ENCODE assay signal across 27 cellular contexts in genomic region chr4:111869339-111869738, GRCh38.
"Had no signal": no experiment of that assay in that cellular context is flagged by ENCODE, and none has a peak within 500 bp of the region (broad histone marks: within the 10 kb centered on the region; RNA-seq: fewer than 3 reads in every experiment).

No MANE protein-coding gene starts in this region.

- H3K9me3 ChIP-seq: colonic mucosa, esophagus muscularis mucosa, esophagus squamous epithelium, gastrocnemius medialis had no signal

- H3K4me1 ChIP-seq: colonic mucosa, esophagus muscularis mucosa, esophagus squamous epithelium, foreskin keratinocyte, gastrocnemius medialis, gastroesophageal sphincter, heart left ventricle, heart right ventricle had no signal

- H3K36me3 ChIP-seq: colonic mucosa, esophagus muscularis mucosa, esophagus squamous epithelium, gastrocnemius medialis, gastroesophageal sphincter, heart left ventricle, heart right ventricle had no signal

- H3K27ac ChIP-seq: colonic mucosa, coronary artery, dorsolateral prefrontal cortex, epithelial cell of prostate, esophagus muscularis mucosa, esophagus squamous epithelium, foreskin keratinocyte, gastrocnemius medialis, gastroesophageal sphincter, heart left ventricle, heart right ventricle had no signal

- H3K4me3 ChIP-seq: colonic mucosa, coronary artery, dorsolateral prefrontal cortex, esophagus muscularis mucosa, esophagus squamous epithelium, gastrocnemius medialis, gastroesophageal sphincter, heart left ventricle, heart right ventricle had no signal

- ATAC-seq: effector memory CD8-positive, alpha-beta T cell; esophagus mucosa; foreskin keratinocyte; gastrocnemius medialis; gastroesophageal sphincter; heart left ventricle; heart right ventricle had no signal

- DNase-seq: colonic mucosa; cortex of kidney; dermis blood vessel endothelial cell; dorsolateral prefrontal cortex; effector CD4-positive, alpha-beta T cell; effector CD8-positive, alpha-beta T cell; effector memory CD4-positive, alpha-beta T cell; effector memory CD8-positive, alpha-beta T cell; endodermal cell; erythroblast; esophagus squamous epithelium; foreskin fibroblast; foreskin keratinocyte; foreskin melanocyte; gastrocnemius medialis; glutamatergic neuron; head of caudate nucleus; heart left ventricle; heart right ventricle had no signal

- FAIRE-seq: colon, endometrium, endothelial cell of umbilical vein had no signal

- H3K27me3 ChIP-seq: colonic mucosa, esophagus muscularis mucosa, esophagus squamous epithelium, gastrocnemius medialis, gastroesophageal sphincter, heart left ventricle, heart right ventricle had no signal
